ENCODE assay signal across 11 cellular contexts in genomic region chr17:29019475-29020181, GRCh38. TPM values are rescaled to one million over a fixed set of nuclear protein-coding genes. Genes with fewer than 3 reads are reported as not detected.
DNase-seq lines count a peak whose midpoint lies in the region; ATAC-seq lines count a peak whose summit lies in the region.
"Had no signal": no experiment of that assay in that cellular context is flagged by ENCODE, and none has a peak within 500 bp of the region (broad histone marks: within the 10 kb centered on the region; RNA-seq: fewer than 3 reads in every experiment).

No MANE protein-coding gene starts in this region.

- H3K27me3 Mint-ChIP-seq in activated T-cell treated with anti-CD3 and anti-CD28 coated beads, Interleukin-2, amount 50 U/mL, for 4 hours (ENCODE audit: low read depth) = peaks cover 70% of the 10 kb centered on the region
- H3K27me3 Mint-ChIP-seq in activated T-cell treated with anti-CD3 and anti-CD28 coated beads, Interleukin-2, amount 50 U/mL, for 24 hours = peaks cover 67% of the 10 kb centered on the region
- peaks cover 56 to 78% of the 10 kb centered on the region in 2 donors for H3K27me3 Mint-ChIP-seq in T-cell
- H3K27me3 Mint-ChIP-seq in stimulated activated memory B cell treated with anti-CD40 and anti-IgM and Interleukin-4, amounts not matched to agents 10 μg/mL and 1 μg/mL and 100 μg/mL, for 72 hours = peaks cover 56% of the 10 kb centered on the region

- DNase-seq in activated T-cell treated with anti-CD3 and anti-CD28 coated beads, Interleukin-2, amount 50 U/mL, for 4 hours = no peak
- DNase-seq in activated T-cell treated with anti-CD3 and anti-CD28 coated beads, Interleukin-2, amount 50 U/mL, for 24 hours = no peak
- DNase-seq in T-cell = no peak
- DNase-seq in iPS-NIHi11 (ENCODE audit: low spot score) = peak; percentile 56
- DNase-seq in SHP77 (lab: John Stamatoyannopoulos, UW) = no peak
- DNase-seq in globus pallidus (ENCODE audit: low spot score) = no peak
- DNase-seq in middle frontal gyrus (ENCODE audit: extremely low spot score, low spot score) = no peak
- DNase-seq: activated CD8-positive, alpha-beta memory T cell treated with anti-CD3 and anti-CD28 coated beads for 24 hours; NCI-H2171 treated with DMSO at 0.1 percent for 48 hours had no signal

- peaks cover 6% of the 10 kb centered on the region for H3K4me1 Mint-ChIP-seq in activated T-cell treated with anti-CD3 and anti-CD28 coated beads, Interleukin-2, amount 50 U/mL, for 4 hours (ENCODE audit: low read depth)
- peaks cover 5% of the 10 kb centered on the region for H3K4me1 Mint-ChIP-seq in activated T-cell treated with anti-CD3 and anti-CD28 coated beads, Interleukin-2, amount 50 U/mL, for 24 hours (ENCODE audit: low read depth)
- peaks cover 5 to 11% (median 7%) of the 10 kb centered on the region in 3 donors for H3K4me1 Mint-ChIP-seq in T-cell
- peaks cover 22% of the 10 kb centered on the region for H3K4me1 Mint-ChIP-seq in stimulated activated memory B cell treated with anti-CD40 and anti-IgM and Interleukin-4, amounts not matched to agents 10 μg/mL and 1 μg/mL and 100 μg/mL, for 72 hours

- ATAC-seq in activated T-cell treated with anti-CD3 and anti-CD28 coated beads, Interleukin-2, amount 50 U/mL, for 4 hours = peak; percentile 50 to 58
- ATAC-seq in T-cell (replicated peaks in 1 of 4) = peak in 1 of 4 experiments; percentile 31
- ATAC-seq in stimulated activated memory B cell treated with anti-CD40 and anti-IgM and Interleukin-4, amounts not matched to agents 10 μg/mL and 1 μg/mL and 100 μg/mL, for 72 hours = no peak

- H3K4me3 Mint-ChIP-seq in activated T-cell treated with anti-CD3 and anti-CD28 coated beads, Interleukin-2, amount 50 U/mL, for 4 hours = no peak overlapping the region
- no peak overlapping the region for H3K4me3 Mint-ChIP-seq in activated T-cell treated with anti-CD3 and anti-CD28 coated beads, Interleukin-2, amount 50 U/mL, for 24 hours
- H3K4me3 Mint-ChIP-seq in T-cell = peak overlapping the region in 2 of 3 donors; percentile 4 to 24
- peak overlapping the region; percentile 16 for H3K4me3 Mint-ChIP-seq in stimulated activated memory B cell treated with anti-CD40 and anti-IgM and Interleukin-4, amounts not matched to agents 10 μg/mL and 1 μg/mL and 100 μg/mL, for 72 hours

- H3K27ac Mint-ChIP-seq in activated T-cell treated with anti-CD3 and anti-CD28 coated beads, Interleukin-2, amount 50 U/mL, for 24 hours = no peak overlapping the region
- no peak overlapping the region for H3K27ac Mint-ChIP-seq in T-cell
- peak overlapping the region; percentile 42 for H3K27ac Mint-ChIP-seq in stimulated activated memory B cell treated with anti-CD40 and anti-IgM and Interleukin-4, amounts not matched to agents 10 μg/mL and 1 μg/mL and 100 μg/mL, for 72 hours

- H3K36me3 Mint-ChIP-seq in activated T-cell treated with anti-CD3 and anti-CD28 coated beads, Interleukin-2, amount 50 U/mL, for 4 hours (ENCODE audit: insufficient read depth) = no peaks in the 10 kb centered on the region
- H3K36me3 Mint-ChIP-seq in activated T-cell treated with anti-CD3 and anti-CD28 coated beads, Interleukin-2, amount 50 U/mL, for 24 hours (ENCODE audit: low read depth) = no peaks in the 10 kb centered on the region
- no peaks in the 10 kb centered on the region for H3K36me3 Mint-ChIP-seq in T-cell
- no peaks in the 10 kb centered on the region for H3K36me3 Mint-ChIP-seq in stimulated activated memory B cell treated with anti-CD40 and anti-IgM and Interleukin-4, amounts not matched to agents 10 μg/mL and 1 μg/mL and 100 μg/mL, for 72 hours

- POLR2A ChIA-PET in T-cell (lab: Charles Lee) = interaction anchor here in 1 of 2 donors (0.6 kb wide), 1 partner anchor 10 kb away, joined by 5 read pairs; no protein-coding TSS in a partner anchor

- H3K9me3 Mint-ChIP-seq in activated T-cell treated with anti-CD3 and anti-CD28 coated beads, Interleukin-2, amount 50 U/mL, for 4 hours = no peaks in the 10 kb centered on the region
- H3K9me3 Mint-ChIP-seq in activated T-cell treated with anti-CD3 and anti-CD28 coated beads, Interleukin-2, amount 50 U/mL, for 24 hours = no peaks in the 10 kb centered on the region
- no peaks in the 10 kb centered on the region for H3K9me3 Mint-ChIP-seq in T-cell
- no peaks in the 10 kb centered on the region for H3K9me3 Mint-ChIP-seq in stimulated activated memory B cell treated with anti-CD40 and anti-IgM and Interleukin-4, amounts not matched to agents 10 μg/mL and 1 μg/mL and 100 μg/mL, for 72 hours

- CTCF ChIA-PET in T-cell (lab: Charles Lee) = interaction anchor here in 1 of 2 donors (1.0 to 1.2 kb wide), 2 partner anchors 51 to 98 kb away, joined by 3 to 4 read pairs; no protein-coding TSS in a partner anchor

RNA-seq across cellular contexts. Expression of gene SEZ6, which starts 13.8 kb away (rescaled TPM):
- total RNA-seq in activated T-cell treated with anti-CD3 and anti-CD28 coated beads, Interleukin-2, amount 50 U/mL, for 4 hours = not detected
- 1 to 10 TPM in 1 of 5 donors, under 1 TPM in 1, not detected in 3; 0.49 to 1.6 TPM for total RNA-seq in T-cell
- total RNA-seq: lower leg skin had no signal

RNA-seq across cellular contexts. Expression of gene PIPOX, which starts 23.3 kb away (rescaled TPM):
- 1 to 10 TPM; 1.2 to 1.7 (median 1.5) TPM for total RNA-seq in activated T-cell treated with anti-CD3 and anti-CD28 coated beads, Interleukin-2, amount 50 U/mL, for 4 hours
- total RNA-seq in T-cell = 1 to 10 TPM; 2.4 to 5.7 (median 4.6) TPM

Comparison
In these comparisons a context has a peak if more than half of its experiments do, and no peak if none do; other contexts are left out.
1. H3K4me3 Mint-ChIP-seq: peak in T-cell (2 of 3) and stimulated activated memory B cell treated with anti-CD40 and anti-IgM and Interleukin-4, amounts not matched to agents 10 μg/mL and 1 μg/mL and 100 μg/mL, for 72 hours (single experiment); none in activated T-cell treated with anti-CD3 and anti-CD28 coated beads, Interleukin-2, amount 50 U/mL, for 4 hours (single experiment) and activated T-cell treated with anti-CD3 and anti-CD28 coated beads, Interleukin-2, amount 50 U/mL, for 24 hours (single experiment).